22 cellular contexts compared by ENCODE assay signal in the genomic region with DNA sequence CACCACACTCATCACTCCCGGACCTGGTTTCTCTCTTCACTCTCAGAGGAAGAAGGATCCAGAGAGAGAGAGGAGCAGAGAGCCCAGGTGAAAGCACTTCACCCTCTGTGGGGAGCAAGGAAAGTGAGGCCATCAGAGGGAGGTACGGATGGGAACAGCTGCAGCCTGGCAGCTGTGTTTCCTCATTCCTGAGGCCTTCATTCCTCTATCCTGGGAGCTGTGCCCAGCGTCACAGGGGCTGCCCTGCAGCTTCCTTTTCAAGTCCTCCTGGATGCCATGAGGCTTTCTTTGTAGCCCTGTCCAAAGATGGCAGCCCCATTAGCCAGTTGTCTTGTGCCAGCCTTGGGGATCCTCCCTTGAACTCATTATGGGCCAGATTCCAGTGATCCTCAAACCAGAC.
A peak's percentile ranks its signal among the peaks of the same experiment; 100 is the strongest.
DNase-seq lines count a peak whose midpoint lies in the region; ATAC-seq, FAIRE-seq and TF ChIP-seq lines count a peak whose summit lies in the region.
"Had no signal": no experiment of that assay in that cellular context is flagged by ENCODE, and none has a peak within 500 bp of the region (broad histone marks: within the 10 kb centered on the region; RNA-seq: fewer than 3 reads in every experiment).

No MANE protein-coding gene starts in this region.

- TF ChIP-seq CTCF in gastroesophageal sphincter (IDR thresholded peaks at IDR 0.05), result no peak

- no peak overlapping the region for H3K4ac ChIP-seq in neuronal stem cell (ENCODE audit: low read length)

- H2BK15ac ChIP-seq in neuronal stem cell (ENCODE audit: low read length), result no peak overlapping the region

- H4K91ac ChIP-seq in neuronal stem cell (ENCODE audit: low read depth, low read length, poor library complexity), result no peak overlapping the region

- no peak overlapping the region for H3K23ac ChIP-seq in neuronal stem cell (ENCODE audit: low read depth, low read length, poor library complexity)

- H3K14ac ChIP-seq in neuronal stem cell (ENCODE audit: low read length), result no peak overlapping the region

- H2AFZ ChIP-seq in neuronal stem cell (ENCODE audit: low read length), result no peak overlapping the region

- H3K9ac ChIP-seq in neuronal stem cell (ENCODE audit: low read depth, low read length, poor library complexity), result no peak overlapping the region

- H3K4me3 ChIP-seq in SJCRH30 (no peak overlapping the region), gastroesophageal sphincter (no peak overlapping the region), neuronal stem cell (ENCODE audit: low read length in 2 of 2) (no peak overlapping the region)
- H3K4me3 ChIP-seq: right lobe of liver, tibial artery had no signal

- no peaks in the 10 kb centered on the region for H3K27me3 ChIP-seq in SJCRH30
- peaks cover 18% of the 10 kb centered on the region for H3K27me3 ChIP-seq in gastroesophageal sphincter
- no peaks in the 10 kb centered on the region for H3K27me3 ChIP-seq in neuronal stem cell (ENCODE audit: control insufficient read depth in 3 of 3, insufficient read depth in 3 of 3, low read depth in 1 of 3, low read length in 3 of 3)
- H3K27me3 ChIP-seq: right lobe of liver had no signal

- H3K36me3 ChIP-seq in SJCRH30 (no peaks in the 10 kb centered on the region), gastroesophageal sphincter (no peaks in the 10 kb centered on the region), neuronal stem cell (replicated peaks in 1 of 2; ENCODE audit: control insufficient read depth in 2 of 2, insufficient read depth in 2 of 2, low read length in 2 of 2) (no peaks in the 10 kb centered on the region)
- H3K36me3 ChIP-seq: right lobe of liver, tibial artery had no signal

- FAIRE-seq in GM12892 (lab: Jason Lieb, UNC), result no peak
- FAIRE-seq: RCC 7860 had no signal

- DNase-seq in DMS 273 (lab: John Stamatoyannopoulos, UW; ENCODE audit: unreplicated experiment), result peak; percentile 69
- no peak for DNase-seq in DMS 273 treated with DMSO at 0.1 percent for 48 hours (lab: John Stamatoyannopoulos, UW)
- DNase-seq in SJCRH30, result peak; percentile 91 to 96
- no peak for DNase-seq in neuronal stem cell (ENCODE audit: low spot score)
- DNase-seq in GM12892 (ENCODE audit: insufficient read length), result no peak
- no peak for DNase-seq in hypothalamus (lab: John Stamatoyannopoulos, UW)
- DNase-seq: activated T-cell treated with anti-CD3 and anti-CD28 coated beads, Interleukin-2, amount 50 U/mL, for 72 hours; Caco-2; cortex of kidney; foreskin melanocyte; NCI-H1048; NCI-H226; right lobe of liver; stimulated activated CD4-positive, alpha-beta T cell treated with anti-CD3 and anti-CD28 coated beads, Interleukin-1b, Interleukin-23, amount 100 ng/mL, for 48 hours; stimulated activated naive CD4-positive, alpha-beta T cell treated with Interleukin-2 at 50 U/mL for 16 hours; tibial artery had no signal

- H2AK5ac ChIP-seq in neuronal stem cell (ENCODE audit: low read depth, low read length), result no peak overlapping the region

- no peak overlapping the region for H4K8ac ChIP-seq in neuronal stem cell (ENCODE audit: low read depth, low read length)

- H3K4me1 ChIP-seq in SJCRH30, result peaks cover 72% of the 10 kb centered on the region
- no peaks in the 10 kb centered on the region for H3K4me1 ChIP-seq in gastroesophageal sphincter
- H3K4me1 ChIP-seq in neuronal stem cell (ENCODE audit: control insufficient read depth in 2 of 2, insufficient read depth in 1 of 2, low read depth in 1 of 2, low read length in 2 of 2), result peaks cover 10 to 17% of the 10 kb centered on the region in 2 donors
- H3K4me1 ChIP-seq: Caco-2, right lobe of liver had no signal

- no peak overlapping the region for H2BK120ac ChIP-seq in neuronal stem cell (ENCODE audit: low read depth, low read length)

- ATAC-seq in gastroesophageal sphincter (peak; percentile 50), GM18498 (IDR thresholded peaks at IDR 0.05; ENCODE audit: unreplicated experiment) (no peak)
- ATAC-seq: activated naive CD4-positive, alpha-beta T cell treated with anti-CD3 and anti-CD28 coated beads, Interleukin-2, amount 50 U/mL, for 72 hours; activated T-cell treated with anti-CD3 and anti-CD28 coated beads, Interleukin-2, amount 50 U/mL, for 72 hours; left lobe of liver had no signal

- H3K27ac ChIP-seq in SJCRH30, result peak overlapping the region; percentile 99
- H3K27ac ChIP-seq in gastroesophageal sphincter, result no peak overlapping the region
- H3K27ac ChIP-seq in neuronal stem cell (replicated peaks; ENCODE audit: low read length), result no peak overlapping the region
- H3K27ac ChIP-seq: 22Rv1, right lobe of liver, tibial artery had no signal

- H2BK12ac ChIP-seq in neuronal stem cell (ENCODE audit: low read length), result no peak overlapping the region

- no peak overlapping the region for H3K4me2 ChIP-seq in neuronal stem cell (ENCODE audit: insufficient read depth, low read length, poor library complexity, severe bottlenecking)

- TF ChIP-seq EP300 in gastroesophageal sphincter (IDR thresholded peaks at IDR 0.05), result no peak

- H2BK5ac ChIP-seq in neuronal stem cell (ENCODE audit: low read length), result peak overlapping the region; percentile 25

- no peak overlapping the region for H3K18ac ChIP-seq in neuronal stem cell (ENCODE audit: low read length)

- no peaks in the 10 kb centered on the region for H3K79me1 ChIP-seq in neuronal stem cell (ENCODE audit: low read depth, low read length)

- TF ChIP-seq POLR2A in gastroesophageal sphincter (IDR thresholded peaks at IDR 0.05), result no peak
- no peak for TF ChIP-seq POLR2A in GM12892 (IDR thresholded peaks at IDR 0.05; ENCODE audit: low read depth, low read length)

- H3K9me3 ChIP-seq in SJCRH30 (replicated peaks) (no peaks in the 10 kb centered on the region), gastroesophageal sphincter (no peaks in the 10 kb centered on the region), neuronal stem cell (replicated peaks in 1 of 2; ENCODE audit: control insufficient read depth in 2 of 2, insufficient read depth in 1 of 2, low read depth in 1 of 2, low read length in 2 of 2) (peaks cover 2 to 3% of the 10 kb centered on the region in 2 donors)
- H3K9me3 ChIP-seq: Caco-2, right lobe of liver, tibial artery had no signal

- WGBS in gastroesophageal sphincter (ENCODE audit: low coverage in 1 of 2), 2 donors, result 30% methylated on average over 3 of the region's 3 CpGs; no CpG with 5 or more reads in 1 of the 2 donors
- WGBS in neuronal stem cell (ENCODE audit: extremely low coverage in 2 of 2, insufficient read length in 2 of 2, insufficient replicate concordance in 1 of 2), 2 donors, result no CpG with 5 or more reads among the region's 3 CpGs

Comparison
In these comparisons a context has a peak if more than half of its experiments do, and no peak if none do; other contexts are left out.
1. DNase-seq: peak in DMS 273 (single experiment) and SJCRH30 (2 of 2); none in DMS 273 treated with DMSO at 0.1 percent for 48 hours (single experiment), neuronal stem cell (single experiment), GM12892 (single experiment) and hypothalamus (0 of 51).